Comparison of ENCODE assay signal across 12 cellular contexts in genomic region chr17:82019208-82019727, GRCh38. TPM values are rescaled to one million over a fixed set of nuclear protein-coding genes. Genes with fewer than 3 reads are reported as not detected.
"Had no signal": no experiment of that assay in that cellular context is flagged by ENCODE, and none has a peak within 500 bp of the region (broad histone marks: within the 10 kb centered on the region; RNA-seq: fewer than 3 reads in every experiment).

No MANE protein-coding gene starts in this region.

- DNase-seq: cortex of kidney, foreskin melanocyte, kidney had no signal

- ATAC-seq: naive thymus-derived CD4-positive, alpha-beta T cell; stimulated activated effector memory CD8-positive, alpha-beta T cell treated with anti-CD3 and anti-CD28 coated beads, Interleukin-12 subunit alpha, Interleukin-12 subunit beta, amount 100 ng/mL, for 72 hours; stimulated activated naive CD8-positive, alpha-beta T cell treated with anti-CD3 and anti-CD28 coated beads, Interleukin-15, Interleukin-2, amounts not matched to agents 100 U/mL and 50 U/mL, for 24 hours had no signal

- H3K9me3 ChIP-seq: right atrium auricular region, suprapubic skin, thyroid gland, upper lobe of left lung had no signal

- H3K4me2 ChIP-seq: hepatocyte had no signal

- H3K27ac ChIP-seq: hepatocyte, right atrium auricular region, suprapubic skin, thyroid gland had no signal

- FAIRE-seq: kidney had no signal

- H3K27me3 ChIP-seq: dorsolateral prefrontal cortex, hepatocyte, right atrium auricular region, suprapubic skin, thyroid gland, upper lobe of left lung had no signal

- H3K4me3 ChIP-seq: dorsolateral prefrontal cortex, hepatocyte, right atrium auricular region, suprapubic skin, thyroid gland, upper lobe of left lung had no signal

- H3K36me3 ChIP-seq: thyroid gland had no signal

- H2AFZ ChIP-seq: hepatocyte had no signal

RNA-seq across cellular contexts. Expression of gene RAC3, which starts 12.2 kb away (rescaled TPM):
- polyA plus RNA-seq: naive thymus-derived CD4-positive, alpha-beta T cell had no signal
